ENCODE assay signal across 8 cellular contexts in the genomic region with DNA sequence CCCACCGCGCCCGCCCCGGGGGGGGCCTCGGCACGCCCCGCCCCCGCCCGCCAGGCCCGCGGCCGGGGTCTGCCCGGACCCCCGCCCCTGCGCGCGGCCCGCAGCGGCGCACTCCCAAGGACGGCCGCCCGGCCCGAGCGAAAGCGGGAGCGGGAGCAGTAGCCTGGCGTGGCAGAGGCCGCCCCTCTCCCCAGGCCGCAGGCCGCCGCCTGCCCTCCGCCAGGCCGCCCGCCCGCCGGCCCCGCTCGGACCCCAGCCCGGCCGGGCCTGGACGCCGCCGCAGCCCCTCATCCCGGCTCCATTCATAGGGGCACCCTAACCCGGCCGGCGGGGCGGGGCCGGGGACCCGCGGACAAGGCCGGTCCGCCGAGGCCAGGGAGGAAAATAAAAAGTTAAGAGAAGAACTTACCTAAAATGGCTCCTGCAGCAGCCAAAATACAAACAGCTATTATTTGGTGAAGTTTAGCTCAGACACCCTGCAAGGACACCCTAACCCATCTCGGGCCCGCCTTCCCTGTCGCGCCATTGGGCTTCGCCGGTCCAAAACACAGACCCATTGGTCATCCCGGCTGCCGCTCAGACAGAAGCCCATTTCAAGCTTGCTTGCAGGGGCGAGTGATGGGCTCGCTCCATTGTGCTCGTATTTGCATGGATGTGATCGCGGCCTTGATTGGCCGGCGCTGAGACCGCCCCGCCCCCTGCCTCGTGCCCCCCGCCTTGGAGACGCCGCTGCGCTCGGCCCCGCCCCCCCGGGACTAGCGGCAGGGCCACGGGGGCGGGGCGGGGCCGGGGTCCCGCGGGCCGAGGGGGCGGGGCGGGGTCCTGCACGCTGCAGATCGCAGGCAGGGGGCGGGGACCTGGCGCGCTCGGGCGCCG. TPM values are rescaled to one million over a fixed set of nuclear protein-coding genes. Genes with fewer than 3 reads are reported as not detected.
DNase-seq lines count a peak whose midpoint lies in the region; ATAC-seq, FAIRE-seq and TF ChIP-seq lines count a peak whose summit lies in the region.

A gene with protein sequence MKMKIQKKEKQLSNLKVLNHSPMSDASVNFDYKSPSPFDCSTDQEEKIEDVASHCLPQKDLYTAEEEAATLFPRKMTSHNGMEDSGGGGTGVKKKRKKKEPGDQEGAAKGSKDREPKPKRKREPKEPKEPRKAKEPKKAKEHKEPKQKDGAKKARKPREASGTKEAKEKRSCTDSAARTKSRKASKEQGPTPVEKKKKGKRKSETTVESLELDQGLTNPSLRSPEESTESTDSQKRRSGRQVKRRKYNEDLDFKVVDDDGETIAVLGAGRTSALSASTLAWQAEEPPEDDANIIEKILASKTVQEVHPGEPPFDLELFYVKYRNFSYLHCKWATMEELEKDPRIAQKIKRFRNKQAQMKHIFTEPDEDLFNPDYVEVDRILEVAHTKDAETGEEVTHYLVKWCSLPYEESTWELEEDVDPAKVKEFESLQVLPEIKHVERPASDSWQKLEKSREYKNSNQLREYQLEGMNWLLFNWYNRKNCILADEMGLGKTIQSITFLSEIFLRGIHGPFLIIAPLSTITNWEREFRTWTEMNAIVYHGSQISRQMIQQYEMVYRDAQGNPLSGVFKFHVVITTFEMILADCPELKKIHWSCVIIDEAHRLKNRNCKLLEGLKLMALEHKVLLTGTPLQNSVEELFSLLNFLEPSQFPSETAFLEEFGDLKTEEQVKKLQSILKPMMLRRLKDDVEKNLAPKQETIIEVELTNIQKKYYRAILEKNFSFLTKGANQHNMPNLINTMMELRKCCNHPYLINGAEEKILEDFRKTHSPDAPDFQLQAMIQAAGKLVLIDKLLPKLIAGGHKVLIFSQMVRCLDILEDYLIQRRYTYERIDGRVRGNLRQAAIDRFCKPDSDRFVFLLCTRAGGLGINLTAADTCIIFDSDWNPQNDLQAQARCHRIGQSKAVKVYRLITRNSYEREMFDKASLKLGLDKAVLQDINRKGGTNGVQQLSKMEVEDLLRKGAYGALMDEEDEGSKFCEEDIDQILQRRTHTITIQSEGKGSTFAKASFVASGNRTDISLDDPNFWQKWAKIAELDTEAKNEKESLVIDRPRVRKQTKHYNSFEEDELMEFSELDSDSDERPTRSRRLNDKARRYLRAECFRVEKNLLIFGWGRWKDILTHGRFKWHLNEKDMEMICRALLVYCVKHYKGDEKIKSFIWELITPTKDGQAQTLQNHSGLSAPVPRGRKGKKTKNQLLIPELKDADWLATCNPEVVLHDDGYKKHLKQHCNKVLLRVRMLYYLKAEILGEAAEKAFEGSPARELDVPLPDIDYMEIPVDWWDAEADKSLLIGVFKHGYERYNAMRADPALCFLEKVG (N-terminal part only) (minus strand): TSS at position 447 of the 876 bp plus-strand sequence. CDS start 67,040 bp downstream, outside the sequence.

- no peaks in the 10 kb centered on the region for H3K27me3 Mint-ChIP-seq in endodermal cell (ENCODE audit: insufficient read depth)

- no peaks in the 10 kb centered on the region for H3K9me3 Mint-ChIP-seq in endodermal cell

- H3K4me3 ChIP-seq in endodermal cell (ENCODE audit: low read length) = peak within 1 kb of the TSS; percentile 97

- DNase-seq in COLO668 (lab: John Stamatoyannopoulos, UW; ENCODE audit: unreplicated experiment) (peak; percentile 100), HTR-8/SVneo (ENCODE audit: insufficient read length, low spot score) (peak; percentile 100), NOMO-1 treated with dmso at 0.1 percent for 144 hours (lab: John Stamatoyannopoulos, UW; ENCODE audit: unreplicated experiment) (peak; percentile 96), endodermal cell (peak; percentile 100), mesenteric fat pad (ENCODE audit: low spot score) (peak; percentile 100)
- peak; percentile 90 to 97 (median 95) for DNase-seq in activated CD8-positive, alpha-beta memory T cell treated with anti-CD3 and anti-CD28 coated beads for 48 hours (ENCODE audit: low read depth in 2 of 3, low spot score in 2 of 3)
- DNase-seq in stimulated activated CD8-positive, alpha-beta memory T cell treated with anti-CD3 and anti-CD28 coated beads, Interleukin-15, amount 100 ng/mL, for 24 hours (ENCODE audit: low read depth) = peak; percentile 88

- peak within 1 kb of the TSS; percentile 65 for H3K9ac ChIP-seq in endodermal cell (ENCODE audit: extremely low read depth, low read length, poor library complexity, severe bottlenecking)

- peak within 1 kb of the TSS; percentile 81 for H3K4me3 Mint-ChIP-seq in endodermal cell

- TF ChIP-seq CTCF in endodermal cell (conservative IDR thresholded peaks at IDR 0.05) = no peak

- H3K4me1 ChIP-seq in endodermal cell (ENCODE audit: control insufficient read depth, insufficient read depth, low read length) = peaks cover 3% of the 10 kb centered on the region

- H3K27me3 ChIP-seq in endodermal cell (ENCODE audit: control insufficient read depth, insufficient read depth, low read length, poor library complexity, severe bottlenecking) = no peaks in the 10 kb centered on the region

- FAIRE-seq in HTR-8/SVneo (lab: Jason Lieb, UNC) = peak; percentile 100

- H3K27ac ChIP-seq in endodermal cell (ENCODE audit: low read depth, low read length) = peak within 1 kb of the TSS; percentile 87

- H3K4me1 Mint-ChIP-seq in endodermal cell = peaks cover 48% of the 10 kb centered on the region

- no peaks in the 10 kb centered on the region for H3K36me3 ChIP-seq in endodermal cell (ENCODE audit: control insufficient read depth, insufficient read depth, low read length)

- peak within 1 kb of the TSS; percentile 80 for H3K27ac Mint-ChIP-seq in endodermal cell

- H3K9me3 ChIP-seq in endodermal cell (ENCODE audit: control insufficient read depth, low read length) = no peaks in the 10 kb centered on the region

- 0% methylated on average over 11 to 98 of the region's 98 CpGs for WGBS in endodermal cell (ENCODE audit: insufficient coverage in 1 of 2, insufficient read length in 1 of 2), 2 experiments

- peak; percentile 96 for ATAC-seq in GM21367 (IDR thresholded peaks at IDR 0.05; ENCODE audit: unreplicated experiment)

- no peaks in the 10 kb centered on the region for H3K36me3 Mint-ChIP-seq in endodermal cell (ENCODE audit: low read depth)

RNA-seq across cellular contexts. Expression of the gene that starts here (rescaled TPM):
- total RNA-seq in endodermal cell (100 to 1,000 TPM in 1 of 2 donors, 10 to 100 TPM in 1; 82.5 to 107 TPM), mesenteric fat pad (47.3 TPM)
- 36.4 TPM for polyA plus RNA-seq in endodermal cell (2013, experiment 1 of 2)
- 32.1 TPM for polyA plus RNA-seq in endodermal cell (2013, experiment 2 of 2)

Comparison
In these comparisons a context has a peak if more than half of its experiments do, and no peak if none do; other contexts are left out.
1. Peak in every context shown above with its lines: DNase-seq, ATAC-seq, H3K4me3 ChIP-seq and H3K27ac ChIP-seq.